ENCODE assay signal across 22 cellular contexts in genomic region chr12:90244232-90244631, GRCh38.
"Had no signal": no experiment of that assay in that cellular context is flagged by ENCODE, and none has a peak within 500 bp of the region (broad histone marks: within the 10 kb centered on the region; RNA-seq: fewer than 3 reads in every experiment).

No MANE protein-coding gene starts in this region.

- H3K27me3 ChIP-seq: colonic mucosa, pancreas, right lobe of liver, suprapubic skin, transverse colon, vagina had no signal

- H3K27ac ChIP-seq: colonic mucosa, pancreas, right lobe of liver, suprapubic skin, transverse colon, vagina had no signal

- H3K4me1 ChIP-seq: colonic mucosa, pancreas, vagina had no signal

- H3K36me3 ChIP-seq: colonic mucosa, pancreas, right lobe of liver, suprapubic skin, transverse colon, vagina had no signal

- ATAC-seq: left lobe of liver; natural killer cell; pancreas; right lobe of liver; stimulated activated naive CD8-positive, alpha-beta T cell treated with anti-CD3 and anti-CD28 coated beads, Interleukin-15, amount 100 ng/mL, for 72 hours had no signal

- FAIRE-seq: frontal cortex, kidney, pancreas, small intestine had no signal

- H3K4me3 ChIP-seq: colonic mucosa, lung, pancreas, right lobe of liver, suprapubic skin, transverse colon, vagina had no signal

- DNase-seq: colonic mucosa; effector memory CD4-positive, alpha-beta T cell; hypothalamus; immature natural killer cell; kidney; natural killer cell; occipital lobe; pancreas; retina; right lobe of liver; small intestine; stimulated activated CD4-positive, alpha-beta T cell treated with anti-CD3 and anti-CD28 coated beads, Interleukin-15, amount 100 ng/mL, for 24 hours; stimulated activated CD4-positive, alpha-beta T cell treated with anti-CD3 and anti-CD28 coated beads, Interleukin-4, amount 100 ng/mL, for 1 hour; stimulated activated CD8-positive, alpha-beta memory T cell treated with anti-CD3 and anti-CD28 coated beads, Interleukin-4, amount 100 ng/mL, for 48 hours; stimulated activated naive CD4-positive, alpha-beta T cell; stimulated activated naive CD8-positive, alpha-beta T cell treated with anti-CD3 and anti-CD28 coated beads, Interleukin-15, amount 100 ng/mL, for 72 hours; transverse colon had no signal

- H3K9me3 ChIP-seq: colonic mucosa, pancreas, right lobe of liver, suprapubic skin, transverse colon, vagina had no signal
